Comparison of ENCODE assay signal across 1 cellular context in the genomic region with DNA sequence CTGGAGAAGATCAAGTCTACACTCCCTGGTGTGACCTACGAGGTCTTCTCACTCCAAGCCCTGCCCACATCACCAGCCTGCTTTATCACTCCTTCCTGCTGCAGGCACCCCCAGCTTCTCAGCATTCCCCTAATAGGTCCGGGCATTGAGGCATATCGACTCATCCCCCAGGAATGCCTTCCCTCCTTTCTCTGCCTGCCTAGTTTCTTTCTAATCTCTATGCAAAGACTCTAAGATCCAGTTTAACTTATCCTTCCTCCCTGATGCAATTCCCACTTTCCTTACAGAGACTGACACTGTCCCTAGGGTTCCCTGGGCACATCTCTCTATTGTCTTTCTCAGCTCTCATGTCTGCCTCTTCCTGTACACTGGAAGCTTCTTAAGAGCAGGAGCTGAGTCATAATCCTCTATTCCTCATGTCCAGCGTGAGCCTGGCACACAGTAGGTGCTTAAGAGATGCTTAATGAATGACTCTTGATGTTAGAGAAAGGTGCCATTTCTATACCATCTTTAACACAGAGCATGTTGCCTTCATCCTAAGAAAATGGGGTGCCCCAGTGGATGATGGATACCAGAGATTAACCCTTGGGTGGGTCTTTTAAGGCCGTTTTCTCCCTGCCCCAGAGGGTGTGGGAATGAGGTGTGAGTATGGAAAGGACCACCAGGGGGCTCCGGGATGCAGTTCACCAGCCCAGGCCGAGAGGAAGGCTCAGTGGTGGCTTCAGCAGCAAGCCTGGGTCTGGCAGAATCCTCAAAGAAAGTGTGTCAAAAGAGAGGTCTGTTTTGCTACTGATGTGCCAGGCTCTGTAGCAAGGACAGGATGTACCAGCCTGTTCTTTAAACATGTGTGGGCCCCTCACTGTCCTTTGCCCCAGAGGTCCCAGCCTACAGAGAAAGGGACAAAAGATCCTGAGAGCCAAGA.
TF ChIP-seq lines count a peak whose summit lies in the region.

No MANE protein-coding gene starts in this region.

TF ChIP-seq in HepG2, 621 proteins besides CTCF, POLR2A, EP300 and RAD21 (continued from another document):
- TF ChIP-seq TARDBP (CRISPR knock-in tag; IDR thresholded peaks at IDR 0.05) (no peak), ZBTB8A (CRISPR knock-in tag; IDR thresholded peaks at IDR 0.05; ENCODE audit: borderline replicate concordance, low read depth) (no peak), ELF3 (CRISPR knock-in tag; IDR thresholded peaks at IDR 0.05) (0 out of 2 replicates have a peak, but pooled peaks have one; percentile 13), RBM22 (optimal IDR thresholded peaks at IDR 0.05; ENCODE audit: low read length) (no peak), ZFP36L2 (CRISPR knock-in tag; IDR thresholded peaks at IDR 0.05) (no peak), PRMT3 (CRISPR knock-in tag; IDR thresholded peaks at IDR 0.05; ENCODE audit: borderline replicate concordance, low read depth) (no peak), RXRB (CRISPR knock-in tag; IDR thresholded peaks at IDR 0.05; ENCODE audit: borderline replicate concordance) (0 out of 2 replicates have a peak, but pooled peaks have one; percentile 22), ZNF264 (CRISPR knock-in tag; IDR thresholded peaks at IDR 0.05) (no peak), REPIN1 (CRISPR knock-in tag; IDR thresholded peaks at IDR 0.05; ENCODE audit: borderline replicate concordance, low read depth) (no peak), FOXO1 (CRISPR knock-in tag; IDR thresholded peaks at IDR 0.05) (no peak), ZNF660 (CRISPR knock-in tag; IDR thresholded peaks at IDR 0.05; ENCODE audit: borderline replicate concordance, low read depth) (no peak), AGO1 (IDR thresholded peaks at IDR 0.05; ENCODE audit: low read depth, low read length, poor library complexity, severe bottlenecking) (no peak), ZNF367 (CRISPR knock-in tag; IDR thresholded peaks at IDR 0.05; ENCODE audit: borderline replicate concordance) (no peak), FOXP1 (IDR thresholded peaks at IDR 0.05) (no peak), FOXP1 (CRISPR knock-in tag; IDR thresholded peaks at IDR 0.05) (no peak), HOXA3 (CRISPR knock-in tag; IDR thresholded peaks at IDR 0.05) (no peak), NCOA5 (CRISPR knock-in tag; IDR thresholded peaks at IDR 0.05) (no peak), ZMYM4 (CRISPR knock-in tag; IDR thresholded peaks at IDR 0.05) (no peak), BRCA1 (CRISPR knock-in tag; IDR thresholded peaks at IDR 0.05) (no peak), STAG1 (CRISPR knock-in tag; IDR thresholded peaks at IDR 0.05) (peak; percentile 86), ZC3H13 (CRISPR knock-in tag; IDR thresholded peaks at IDR 0.05) (no peak), ZEB1 (IDR thresholded peaks at IDR 0.05; ENCODE audit: insufficient replicate concordance, low read depth) (no peak), CEBPG (CRISPR knock-in tag; IDR thresholded peaks at IDR 0.05) (no peak)
- TF ChIP-seq, protein P1, sequence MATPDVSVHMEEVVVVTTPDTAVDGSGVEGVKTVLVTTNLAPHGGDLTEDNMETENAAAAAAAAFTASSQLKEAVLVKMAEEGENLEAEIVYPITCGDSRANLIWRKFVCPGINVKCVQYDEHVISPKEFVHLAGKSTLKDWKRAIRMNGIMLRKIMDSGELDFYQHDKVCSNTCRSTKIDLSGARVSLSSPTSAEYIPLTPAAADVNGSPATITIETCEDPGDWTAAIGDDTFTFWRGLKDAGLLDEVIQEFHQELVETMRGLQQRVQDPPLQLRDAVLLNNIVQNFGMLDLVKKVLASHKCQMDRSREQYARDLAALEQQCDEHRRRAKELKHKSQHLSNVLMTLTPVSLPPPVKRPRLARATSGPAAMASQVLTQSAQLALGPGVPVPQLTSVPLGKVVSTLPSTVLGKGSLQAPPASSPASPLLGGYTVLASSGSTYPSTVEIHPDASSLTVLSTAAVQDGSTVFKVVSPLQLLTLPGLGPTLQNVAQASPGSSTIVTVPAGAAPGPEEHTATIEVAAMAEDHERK (CRISPR knock-in tag; IDR thresholded peaks at IDR 0.05; ENCODE audit: low read depth): no peak
- TF ChIP-seq, protein P2, sequence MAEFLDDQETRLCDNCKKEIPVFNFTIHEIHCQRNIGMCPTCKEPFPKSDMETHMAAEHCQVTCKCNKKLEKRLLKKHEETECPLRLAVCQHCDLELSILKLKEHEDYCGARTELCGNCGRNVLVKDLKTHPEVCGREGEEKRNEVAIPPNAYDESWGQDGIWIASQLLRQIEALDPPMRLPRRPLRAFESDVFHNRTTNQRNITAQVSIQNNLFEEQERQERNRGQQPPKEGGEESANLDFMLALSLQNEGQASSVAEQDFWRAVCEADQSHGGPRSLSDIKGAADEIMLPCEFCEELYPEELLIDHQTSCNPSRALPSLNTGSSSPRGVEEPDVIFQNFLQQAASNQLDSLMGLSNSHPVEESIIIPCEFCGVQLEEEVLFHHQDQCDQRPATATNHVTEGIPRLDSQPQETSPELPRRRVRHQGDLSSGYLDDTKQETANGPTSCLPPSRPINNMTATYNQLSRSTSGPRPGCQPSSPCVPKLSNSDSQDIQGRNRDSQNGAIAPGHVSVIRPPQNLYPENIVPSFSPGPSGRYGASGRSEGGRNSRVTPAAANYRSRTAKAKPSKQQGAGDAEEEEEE (CRISPR knock-in tag; IDR thresholded peaks at IDR 0.05; ENCODE audit: borderline replicate concordance): no peak
- TF ChIP-seq, protein P3, sequence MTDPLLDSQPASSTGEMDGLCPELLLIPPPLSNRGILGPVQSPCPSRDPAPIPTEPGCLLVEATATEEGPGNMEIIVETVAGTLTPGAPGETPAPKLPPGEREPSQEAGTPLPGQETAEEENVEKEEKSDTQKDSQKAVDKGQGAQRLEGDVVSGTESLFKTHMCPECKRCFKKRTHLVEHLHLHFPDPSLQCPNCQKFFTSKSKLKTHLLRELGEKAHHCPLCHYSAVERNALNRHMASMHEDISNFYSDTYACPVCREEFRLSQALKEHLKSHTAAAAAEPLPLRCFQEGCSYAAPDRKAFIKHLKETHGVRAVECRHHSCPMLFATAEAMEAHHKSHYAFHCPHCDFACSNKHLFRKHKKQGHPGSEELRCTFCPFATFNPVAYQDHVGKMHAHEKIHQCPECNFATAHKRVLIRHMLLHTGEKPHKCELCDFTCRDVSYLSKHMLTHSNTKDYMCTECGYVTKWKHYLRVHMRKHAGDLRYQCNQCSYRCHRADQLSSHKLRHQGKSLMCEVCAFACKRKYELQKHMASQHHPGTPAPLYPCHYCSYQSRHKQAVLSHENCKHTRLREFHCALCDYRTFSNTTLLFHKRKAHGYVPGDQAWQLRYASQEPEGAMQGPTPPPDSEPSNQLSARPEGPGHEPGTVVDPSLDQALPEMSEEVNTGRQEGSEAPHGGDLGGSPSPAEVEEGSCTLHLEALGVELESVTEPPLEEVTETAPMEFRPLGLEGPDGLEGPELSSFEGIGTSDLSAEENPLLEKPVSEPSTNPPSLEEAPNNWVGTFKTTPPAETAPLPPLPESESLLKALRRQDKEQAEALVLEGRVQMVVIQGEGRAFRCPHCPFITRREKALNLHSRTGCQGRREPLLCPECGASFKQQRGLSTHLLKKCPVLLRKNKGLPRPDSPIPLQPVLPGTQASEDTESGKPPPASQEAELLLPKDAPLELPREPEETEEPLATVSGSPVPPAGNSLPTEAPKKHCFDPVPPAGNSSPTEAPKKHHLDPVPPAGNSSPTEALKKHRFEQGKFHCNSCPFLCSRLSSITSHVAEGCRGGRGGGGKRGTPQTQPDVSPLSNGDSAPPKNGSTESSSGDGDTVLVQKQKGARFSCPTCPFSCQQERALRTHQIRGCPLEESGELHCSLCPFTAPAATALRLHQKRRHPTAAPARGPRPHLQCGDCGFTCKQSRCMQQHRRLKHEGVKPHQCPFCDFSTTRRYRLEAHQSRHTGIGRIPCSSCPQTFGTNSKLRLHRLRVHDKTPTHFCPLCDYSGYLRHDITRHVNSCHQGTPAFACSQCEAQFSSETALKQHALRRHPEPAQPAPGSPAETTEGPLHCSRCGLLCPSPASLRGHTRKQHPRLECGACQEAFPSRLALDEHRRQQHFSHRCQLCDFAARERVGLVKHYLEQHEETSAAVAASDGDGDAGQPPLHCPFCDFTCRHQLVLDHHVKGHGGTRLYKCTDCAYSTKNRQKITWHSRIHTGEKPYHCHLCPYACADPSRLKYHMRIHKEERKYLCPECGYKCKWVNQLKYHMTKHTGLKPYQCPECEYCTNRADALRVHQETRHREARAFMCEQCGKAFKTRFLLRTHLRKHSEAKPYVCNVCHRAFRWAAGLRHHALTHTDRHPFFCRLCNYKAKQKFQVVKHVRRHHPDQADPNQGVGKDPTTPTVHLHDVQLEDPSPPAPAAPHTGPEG (CRISPR knock-in tag; IDR thresholded peaks at IDR 0.05): no peak
- TF ChIP-seq, protein P4, sequence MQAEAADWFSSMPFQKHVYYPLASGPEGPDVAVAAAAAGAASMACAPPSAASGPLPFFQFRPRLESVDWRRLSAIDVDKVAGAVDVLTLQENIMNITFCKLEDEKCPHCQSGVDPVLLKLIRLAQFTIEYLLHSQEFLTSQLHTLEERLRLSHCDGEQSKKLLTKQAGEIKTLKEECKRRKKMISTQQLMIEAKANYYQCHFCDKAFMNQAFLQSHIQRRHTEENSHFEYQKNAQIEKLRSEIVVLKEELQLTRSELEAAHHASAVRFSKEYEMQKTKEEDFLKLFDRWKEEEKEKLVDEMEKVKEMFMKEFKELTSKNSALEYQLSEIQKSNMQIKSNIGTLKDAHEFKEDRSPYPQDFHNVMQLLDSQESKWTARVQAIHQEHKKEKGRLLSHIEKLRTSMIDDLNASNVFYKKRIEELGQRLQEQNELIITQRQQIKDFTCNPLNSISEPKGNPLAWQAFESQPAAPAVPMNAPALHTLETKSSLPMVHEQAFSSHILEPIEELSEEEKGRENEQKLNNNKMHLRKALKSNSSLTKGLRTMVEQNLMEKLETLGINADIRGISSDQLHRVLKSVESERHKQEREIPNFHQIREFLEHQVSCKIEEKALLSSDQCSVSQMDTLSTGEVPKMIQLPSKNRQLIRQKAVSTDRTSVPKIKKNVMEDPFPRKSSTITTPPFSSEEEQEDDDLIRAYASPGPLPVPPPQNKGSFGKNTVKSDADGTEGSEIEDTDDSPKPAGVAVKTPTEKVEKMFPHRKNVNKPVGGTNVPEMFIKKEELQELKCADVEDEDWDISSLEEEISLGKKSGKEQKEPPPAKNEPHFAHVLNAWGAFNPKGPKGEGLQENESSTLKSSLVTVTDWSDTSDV (CRISPR knock-in tag; IDR thresholded peaks at IDR 0.05): no peak
- TF ChIP-seq, protein P5, sequence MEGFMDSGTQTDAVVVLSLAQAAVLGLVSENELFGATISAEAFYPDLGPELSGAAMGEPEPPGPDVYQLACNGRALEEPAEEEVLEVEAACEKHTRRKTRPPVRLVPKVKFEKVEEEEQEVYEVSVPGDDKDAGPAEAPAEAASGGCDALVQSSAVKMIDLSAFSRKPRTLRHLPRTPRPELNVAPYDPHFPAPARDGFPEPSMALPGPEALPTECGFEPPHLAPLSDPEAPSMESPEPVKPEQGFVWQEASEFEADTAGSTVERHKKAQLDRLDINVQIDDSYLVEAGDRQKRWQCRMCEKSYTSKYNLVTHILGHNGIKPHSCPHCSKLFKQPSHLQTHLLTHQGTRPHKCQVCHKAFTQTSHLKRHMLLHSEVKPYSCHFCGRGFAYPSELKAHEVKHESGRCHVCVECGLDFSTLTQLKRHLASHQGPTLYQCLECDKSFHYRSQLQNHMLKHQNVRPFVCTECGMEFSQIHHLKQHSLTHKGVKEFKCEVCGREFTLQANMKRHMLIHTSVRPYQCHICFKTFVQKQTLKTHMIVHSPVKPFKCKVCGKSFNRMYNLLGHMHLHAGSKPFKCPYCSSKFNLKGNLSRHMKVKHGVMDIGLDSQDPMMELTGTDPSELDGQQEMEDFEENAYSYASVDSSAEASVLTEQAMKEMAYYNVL (CRISPR knock-in tag; IDR thresholded peaks at IDR 0.05; ENCODE audit: borderline replicate concordance): no peak
- TF ChIP-seq, protein P6, sequence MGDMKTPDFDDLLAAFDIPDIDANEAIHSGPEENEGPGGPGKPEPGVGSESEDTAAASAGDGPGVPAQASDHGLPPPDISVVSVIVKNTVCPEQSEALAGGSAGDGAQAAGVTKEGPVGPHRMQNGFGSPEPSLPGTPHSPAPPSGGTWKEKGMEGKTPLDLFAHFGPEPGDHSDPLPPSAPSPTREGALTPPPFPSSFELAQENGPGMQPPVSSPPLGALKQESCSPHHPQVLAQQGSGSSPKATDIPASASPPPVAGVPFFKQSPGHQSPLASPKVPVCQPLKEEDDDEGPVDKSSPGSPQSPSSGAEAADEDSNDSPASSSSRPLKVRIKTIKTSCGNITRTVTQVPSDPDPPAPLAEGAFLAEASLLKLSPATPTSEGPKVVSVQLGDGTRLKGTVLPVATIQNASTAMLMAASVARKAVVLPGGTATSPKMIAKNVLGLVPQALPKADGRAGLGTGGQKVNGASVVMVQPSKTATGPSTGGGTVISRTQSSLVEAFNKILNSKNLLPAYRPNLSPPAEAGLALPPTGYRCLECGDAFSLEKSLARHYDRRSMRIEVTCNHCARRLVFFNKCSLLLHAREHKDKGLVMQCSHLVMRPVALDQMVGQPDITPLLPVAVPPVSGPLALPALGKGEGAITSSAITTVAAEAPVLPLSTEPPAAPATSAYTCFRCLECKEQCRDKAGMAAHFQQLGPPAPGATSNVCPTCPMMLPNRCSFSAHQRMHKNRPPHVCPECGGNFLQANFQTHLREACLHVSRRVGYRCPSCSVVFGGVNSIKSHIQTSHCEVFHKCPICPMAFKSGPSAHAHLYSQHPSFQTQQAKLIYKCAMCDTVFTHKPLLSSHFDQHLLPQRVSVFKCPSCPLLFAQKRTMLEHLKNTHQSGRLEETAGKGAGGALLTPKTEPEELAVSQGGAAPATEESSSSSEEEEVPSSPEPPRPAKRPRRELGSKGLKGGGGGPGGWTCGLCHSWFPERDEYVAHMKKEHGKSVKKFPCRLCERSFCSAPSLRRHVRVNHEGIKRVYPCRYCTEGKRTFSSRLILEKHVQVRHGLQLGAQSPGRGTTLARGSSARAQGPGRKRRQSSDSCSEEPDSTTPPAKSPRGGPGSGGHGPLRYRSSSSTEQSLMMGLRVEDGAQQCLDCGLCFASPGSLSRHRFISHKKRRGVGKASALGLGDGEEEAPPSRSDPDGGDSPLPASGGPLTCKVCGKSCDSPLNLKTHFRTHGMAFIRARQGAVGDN (CRISPR knock-in tag; IDR thresholded peaks at IDR 0.05): no peak
